Comparison of ENCODE assay signal across 11 cellular contexts in the genomic region with DNA sequence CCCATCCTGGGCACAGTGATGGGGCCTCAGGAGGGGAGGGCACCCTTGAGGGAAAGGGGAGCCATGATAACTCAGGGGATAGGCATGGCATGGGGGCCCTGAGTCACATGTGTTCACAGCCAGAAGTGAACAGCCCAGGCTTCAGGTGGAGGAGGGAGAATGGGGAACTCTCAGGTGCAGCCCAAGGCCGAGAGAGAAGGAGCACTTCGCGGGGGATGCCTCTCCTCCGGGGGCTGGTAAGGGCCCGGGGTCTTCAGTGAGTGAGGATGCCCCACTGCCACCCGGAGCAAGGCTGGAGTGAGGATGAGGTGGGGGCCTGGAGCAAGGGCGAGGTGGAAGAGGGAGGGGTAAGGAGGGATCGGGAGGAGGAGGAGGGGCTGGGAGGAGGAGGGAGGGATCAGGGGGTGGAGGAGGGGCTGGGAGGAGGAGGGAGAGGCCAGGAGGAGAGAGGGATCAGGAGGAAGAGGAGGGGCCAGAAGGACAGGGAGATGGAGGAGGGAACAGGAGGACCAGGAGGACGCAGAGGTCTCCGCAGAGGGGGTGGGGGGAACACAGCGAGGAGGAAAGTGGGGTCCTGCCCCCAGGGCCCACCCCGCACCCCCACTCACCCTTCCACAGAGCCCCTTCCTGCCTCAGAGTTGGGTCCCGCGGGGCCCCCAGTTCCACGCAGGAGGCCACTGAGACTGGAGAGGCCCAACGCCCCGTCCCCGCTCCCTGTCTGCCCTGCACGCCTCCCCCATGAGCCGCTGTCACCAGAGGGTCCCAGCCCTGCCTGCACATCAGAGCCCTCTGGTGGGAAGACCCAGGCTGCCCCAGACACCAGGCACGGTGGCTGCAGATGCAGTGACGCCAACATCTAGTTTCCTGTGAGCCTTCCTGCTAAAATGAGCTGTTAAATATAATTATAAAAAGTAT. TPM values are rescaled to one million over a fixed set of nuclear protein-coding genes. Genes with fewer than 3 reads are reported as not detected.
DNase-seq lines count a peak whose midpoint lies in the region; ATAC-seq and TF ChIP-seq lines count a peak whose summit lies in the region.
"Had no signal": no experiment of that assay in that cellular context is flagged by ENCODE, and none has a peak within 500 bp of the region (broad histone marks: within the 10 kb centered on the region; RNA-seq: fewer than 3 reads in every experiment).

No MANE protein-coding gene starts in this region.

- H3K36me3 Mint-ChIP-seq in CD4-positive, alpha-beta T cell (ENCODE audit: low read depth): no peaks in the 10 kb centered on the region
- peaks cover 3% of the 10 kb centered on the region for H3K36me3 Mint-ChIP-seq in activated naive CD8-positive, alpha-beta T cell treated with anti-CD3 and anti-CD28 coated beads, Interleukin-2, amount 50 U/mL, for 24 hours (ENCODE audit: low read depth)
- H3K36me3 Mint-ChIP-seq in naive thymus-derived CD8-positive, alpha-beta T cell: peaks cover 0 to 3% (median 3%) of the 10 kb centered on the region in 3 donors
- H3K36me3 Mint-ChIP-seq: CD4-positive, CD25-positive, alpha-beta regulatory T cell had no signal

- no peak overlapping the region for H2AFZ ChIP-seq in smooth muscle cell (ENCODE audit: low read depth)

- peaks cover 59% of the 10 kb centered on the region for H3K4me1 Mint-ChIP-seq in CD4-positive, alpha-beta T cell (ENCODE audit: low read depth)
- peaks cover 67% of the 10 kb centered on the region for H3K4me1 Mint-ChIP-seq in activated naive CD8-positive, alpha-beta T cell treated with anti-CD3 and anti-CD28 coated beads, Interleukin-2, amount 50 U/mL, for 24 hours
- peaks cover 32 to 63% (median 51%) of the 10 kb centered on the region in 4 donors for H3K4me1 Mint-ChIP-seq in naive thymus-derived CD8-positive, alpha-beta T cell

- peaks cover 20% of the 10 kb centered on the region; the same call in 1 of the 2 replicates for H3K4me1 ChIP-seq in SJCRH30
- no peaks in the 10 kb centered on the region for H3K4me1 ChIP-seq in smooth muscle cell (ENCODE audit: low read depth)

- CTCF ChIA-PET in CD4-positive, alpha-beta T cell (lab: Charles Lee): no interaction called here

- peaks cover 2% of the 10 kb centered on the region for H3K9me3 Mint-ChIP-seq in CD4-positive, alpha-beta T cell
- H3K9me3 Mint-ChIP-seq in activated naive CD8-positive, alpha-beta T cell treated with anti-CD3 and anti-CD28 coated beads, Interleukin-2, amount 50 U/mL, for 24 hours: peaks cover 7% of the 10 kb centered on the region
- H3K9me3 Mint-ChIP-seq in naive thymus-derived CD8-positive, alpha-beta T cell: peaks cover 0 to 5% (median 2%) of the 10 kb centered on the region in 9 donors

- H3K27me3 ChIP-seq in CD4-positive, alpha-beta T cell (ENCODE audit: control insufficient read depth, insufficient read depth, low read length): no peaks in the 10 kb centered on the region
- H3K27me3 ChIP-seq in SJCRH30: peaks cover 5% of the 10 kb centered on the region; the same call in 1 of the 2 replicates
- no peaks in the 10 kb centered on the region for H3K27me3 ChIP-seq in smooth muscle cell (ENCODE audit: low read depth)

- no peaks in the 10 kb centered on the region for H3K79me2 ChIP-seq in smooth muscle cell (ENCODE audit: low read depth)

- no peak for ATAC-seq in CD4-positive, alpha-beta T cell (ENCODE audit: poor library complexity)
- ATAC-seq in activated naive CD8-positive, alpha-beta T cell treated with anti-CD3 and anti-CD28 coated beads, Interleukin-2, amount 50 U/mL, for 24 hours: peak; percentile 20
- peak in 1 of 2 donors; percentile 48 for ATAC-seq in naive thymus-derived CD8-positive, alpha-beta T cell
- no peak for ATAC-seq in GM18870 (IDR thresholded peaks at IDR 0.05; ENCODE audit: unreplicated experiment)

- peak overlapping the region; percentile 72 for H3K4me3 Mint-ChIP-seq in CD4-positive, alpha-beta T cell
- no peak overlapping the region for H3K4me3 Mint-ChIP-seq in activated naive CD8-positive, alpha-beta T cell treated with anti-CD3 and anti-CD28 coated beads, Interleukin-2, amount 50 U/mL, for 24 hours
- peak overlapping the region in 8 of 10 donors; percentile 33 to 89 (median 52) for H3K4me3 Mint-ChIP-seq in naive thymus-derived CD8-positive, alpha-beta T cell
- H3K4me3 Mint-ChIP-seq: CD4-positive, CD25-positive, alpha-beta regulatory T cell had no signal

- peak overlapping the region; percentile 72 for H3K27ac Mint-ChIP-seq in CD4-positive, alpha-beta T cell
- peak overlapping the region; percentile 84 for H3K27ac Mint-ChIP-seq in activated naive CD8-positive, alpha-beta T cell treated with anti-CD3 and anti-CD28 coated beads, Interleukin-2, amount 50 U/mL, for 24 hours
- H3K27ac Mint-ChIP-seq in naive thymus-derived CD8-positive, alpha-beta T cell: peak overlapping the region in 6 of 10 donors; percentile 37 to 95 (median 84)

- no peak overlapping the region for H3K27ac ChIP-seq in CD4-positive, alpha-beta T cell (ENCODE audit: low read depth, low read length)
- no peak overlapping the region for H3K27ac ChIP-seq in SJCRH30
- H3K27ac ChIP-seq in smooth muscle cell (ENCODE audit: low read depth): no peak overlapping the region

- H3K9ac ChIP-seq in smooth muscle cell (ENCODE audit: low read depth): no peak overlapping the region

- peak in 1 of 10 experiments; percentile 13 for DNase-seq in CD4-positive, alpha-beta T cell
- peak; percentile 22 for DNase-seq in activated naive CD8-positive, alpha-beta T cell treated with anti-CD3 and anti-CD28 coated beads, Interleukin-2, amount 50 U/mL, for 24 hours
- peak in 2 of 10 donors; percentile 40 to 48 for DNase-seq in naive thymus-derived CD8-positive, alpha-beta T cell
- no peak for DNase-seq in SJCRH30
- no peak for DNase-seq in smooth muscle cell (lab: John Stamatoyannopoulos, UW; ENCODE audit: unreplicated experiment)
- no peak for DNase-seq in NCI-H2029 treated with DMSO at 0.1 percent for 48 hours (lab: John Stamatoyannopoulos, UW)
- DNase-seq: central memory CD4-positive, alpha-beta T cell; NCI-H146 had no signal

- H3K27me3 Mint-ChIP-seq in CD4-positive, alpha-beta T cell: no peaks in the 10 kb centered on the region
- H3K27me3 Mint-ChIP-seq in activated naive CD8-positive, alpha-beta T cell treated with anti-CD3 and anti-CD28 coated beads, Interleukin-2, amount 50 U/mL, for 24 hours: no peaks in the 10 kb centered on the region
- H3K27me3 Mint-ChIP-seq in naive thymus-derived CD8-positive, alpha-beta T cell: no peaks in the 10 kb centered on the region

- H3K36me3 ChIP-seq in SJCRH30: no peaks in the 10 kb centered on the region
- no peaks in the 10 kb centered on the region for H3K36me3 ChIP-seq in smooth muscle cell (ENCODE audit: low read depth)

- no peak for TF ChIP-seq CTCF in CD4-positive, alpha-beta T cell (IDR thresholded peaks at IDR 0.05)
- peak; percentile 23; the same call in 1 of the 2 replicates for TF ChIP-seq CTCF in GM12874 (IDR thresholded peaks at IDR 0.05; ENCODE audit: insufficient read depth, low read depth, low read length)
- TF ChIP-seq CTCF in smooth muscle cell (IDR thresholded peaks at IDR 0.05; ENCODE audit: borderline replicate concordance, insufficient read depth, poor library complexity, severe bottlenecking): no peak

- H3K4me3 ChIP-seq in SJCRH30 (no peak overlapping the region), smooth muscle cell (no peak overlapping the region)

- intact Hi-C loops in CD4-positive, alpha-beta T cell (cut with DNase I, micrococcal nuclease): no loop called here

- H3K4me2 ChIP-seq in smooth muscle cell: no peak overlapping the region

- H3K9me3 ChIP-seq in CD4-positive, alpha-beta T cell (ENCODE audit: control insufficient read depth, low read length): peaks cover 2% of the 10 kb centered on the region
- peaks cover 4% of the 10 kb centered on the region for H3K9me3 ChIP-seq in SJCRH30 (replicated peaks)
- no peaks in the 10 kb centered on the region for H3K9me3 ChIP-seq in smooth muscle cell (replicated peaks; ENCODE audit: low read depth)

- peaks cover 5% of the 10 kb centered on the region for H3F3A ChIP-seq in smooth muscle cell (ENCODE audit: low read depth)

- POLR2A ChIA-PET in CD4-positive, alpha-beta T cell (lab: Charles Lee): no interaction called here
- POLR2A ChIA-PET in naive thymus-derived CD8-positive, alpha-beta T cell (lab: Charles Lee): interaction anchor here (0.7 kb wide), 1 partner anchor 70 kb away, joined by 12 read pairs; no protein-coding TSS in a partner anchor

- H4K20me1 ChIP-seq in smooth muscle cell (ENCODE audit: low read depth): no peaks in the 10 kb centered on the region

- WGBS in smooth muscle cell (ENCODE audit: low lambda C conversion rate): 85% methylated on average over 13 of the region's 22 CpGs

RNA-seq across cellular contexts. Expression of gene RAMP1, which starts 42.8 kb away (rescaled TPM):
- total RNA-seq in CD4-positive, alpha-beta T cell: not detected
- total RNA-seq in naive thymus-derived CD8-positive, alpha-beta T cell: not detected
- polyA plus RNA-seq in naive thymus-derived CD8-positive, alpha-beta T cell: 1 to 10 TPM in 1 of 3 donors, not detected in 2; 1.1 TPM
- total RNA-seq in SJCRH30 (2014; rRNA removed; shearing (Covaris generic)): not detected in 2 replicates
- total RNA-seq in smooth muscle cell: 11.1 and 24.0 TPM in 2 replicates
- polyA plus RNA-seq in smooth muscle cell: 70.8 and 72.0 TPM in 2 replicates
- total RNA-seq: CD4-positive, CD25-positive, alpha-beta regulatory T cell had no signal

Comparison
In these comparisons a context has a peak if more than half of its experiments do, and no peak if none do; other contexts are left out.
1. RNA of gene RAMP1, which starts 42.8 kb away (total RNA-seq): 11.1 to 24.0 TPM in smooth muscle cell; not detected in naive thymus-derived CD8-positive, alpha-beta T cell, not detected in CD4-positive, alpha-beta T cell and not detected in SJCRH30; every median in the first group is over 10 times any median in the second.
2. Peak in every context shown above with its lines, with median percentiles within 50 percentile points of each other: H3K27ac Mint-ChIP-seq.